ENCODE assay signal across 8 cellular contexts in genomic region chr22:24145446-24146189, GRCh38. TPM values are rescaled to one million over a fixed set of nuclear protein-coding genes. Genes with fewer than 3 reads are reported as not detected.
DNase-seq lines count a peak whose midpoint lies in the region; ATAC-seq and TF ChIP-seq lines count a peak whose summit lies in the region.

No MANE protein-coding gene starts in this region.

- H3K4me1 ChIP-seq in GM23248 (ENCODE audit: insufficient read depth) (peaks cover 29% of the 10 kb centered on the region), right atrium auricular region (peaks cover 0 to 83% of the 10 kb centered on the region in 2 donors), skeletal muscle tissue (ENCODE audit: control insufficient read depth in 3 of 3, insufficient read depth in 3 of 3, low read length in 3 of 3) (peaks cover 45 to 63% (median 56%) of the 10 kb centered on the region in 3 donors)

- no peak for DNase-seq in GM23248
- DNase-seq in WTC11 (ENCODE audit: low spot score), result no peak
- no peak for DNase-seq in right atrium auricular region (ENCODE audit: low spot score)
- no peak for DNase-seq in NCI-H524 (lab: John Stamatoyannopoulos, UW)
- DNase-seq in NAMALWA (ENCODE audit: low spot score), result no peak
- no peak for DNase-seq in NCI-H1092 treated with DMSO at 0.1 percent for 48 hours (lab: John Stamatoyannopoulos, UW)

- POLR2A ChIA-PET in WTC11 (lab: Charles Lee), result interaction anchor here (0.5 to 2.0 kb wide), 3 partner anchors 9 to 11 kb away, joined by 3 to 9 read pairs (median 5); no protein-coding TSS in a partner anchor

- H3K9ac ChIP-seq in GM23248 (peak overlapping the region; percentile 58), skeletal muscle tissue (ENCODE audit: low read depth in 1 of 3, low read length in 3 of 3) (peak overlapping the region in 1 of 3 donors; percentile 64)

- no peaks in the 10 kb centered on the region for H3K9me3 ChIP-seq in GM23248 (ENCODE audit: low read depth)
- H3K9me3 ChIP-seq in right atrium auricular region, result no peaks in the 10 kb centered on the region
- H3K9me3 ChIP-seq in skeletal muscle tissue (ENCODE audit: control insufficient read depth in 3 of 3, low read length in 3 of 3), result no peaks in the 10 kb centered on the region

- H3K27me3 Mint-ChIP-seq in WTC11 (ENCODE audit: low read depth), result no peaks in the 10 kb centered on the region

- in situ Hi-C loops in GM23248 (cut with MboI), result no loop called here

- peaks cover 25% of the 10 kb centered on the region for H3F3A ChIP-seq in GM23248 (ENCODE audit: insufficient read depth)

- H3K9me3 Mint-ChIP-seq in WTC11, result no peaks in the 10 kb centered on the region

- H3K4me2 ChIP-seq in GM23248 (ENCODE audit: unreplicated experiment), result peak overlapping the region; percentile 54

- H3K27ac Mint-ChIP-seq in WTC11, result peak overlapping the region; percentile 92

- ATAC-seq in WTC11 (peak; percentile 46), HG02588 (IDR thresholded peaks at IDR 0.05; ENCODE audit: unreplicated experiment) (no peak)

- H3K4me3 Mint-ChIP-seq in WTC11, result no peak overlapping the region

- TF ChIP-seq CTCF in WTC11 (IDR thresholded peaks at IDR 0.05) (no peak), right atrium auricular region (IDR thresholded peaks at IDR 0.05) (no peak)

- H3K27ac ChIP-seq in GM23248, result peak overlapping the region; percentile 79
- H3K27ac ChIP-seq in right atrium auricular region, result peak overlapping the region; percentile 85 to 88
- H3K27ac ChIP-seq in skeletal muscle tissue (ENCODE audit: low read depth, low read length), result peak overlapping the region; percentile 82

- H2AFZ ChIP-seq in GM23248, result no peak overlapping the region

- 0 out of 2 replicates have a peak, but pooled peaks cover 3% of the 10 kb centered on the region for H3K36me3 Mint-ChIP-seq in WTC11

- H3K4me1 Mint-ChIP-seq in WTC11, result peaks cover 27% of the 10 kb centered on the region

- WGBS in GM23248 (ENCODE audit: low coverage in 1 of 2, low lambda C conversion rate in 2 of 2, missing lambda C conversion rate in 2 of 2), 2 experiments, result 84 to 85% methylated on average over 9 of the region's 9 CpGs

- CTCF ChIA-PET in WTC11 (lab: Charles Lee), result interaction anchor here (0.6 to 5.5 kb wide), 12 partner anchors 10 to 276 kb away, joined by 3 to 99 read pairs (median 6); partner anchors contain the start of gene CABIN1

- H3K36me3 ChIP-seq in GM23248 (ENCODE audit: low read depth) (no peaks in the 10 kb centered on the region), right atrium auricular region (no peaks in the 10 kb centered on the region), skeletal muscle tissue (ENCODE audit: control insufficient read depth in 3 of 3, insufficient read depth in 3 of 3, low read length in 3 of 3) (peaks cover 0 to 4% (median 0%) of the 10 kb centered on the region in 3 donors)

- 0 out of 2 replicates have a peak overlapping the region, but pooled peaks have one; percentile 8 for H3K4me3 ChIP-seq in GM23248
- H3K4me3 ChIP-seq in right atrium auricular region, result no peak overlapping the region
- H3K4me3 ChIP-seq in skeletal muscle tissue (ENCODE audit: low read length in 3 of 3), result peak overlapping the region in 2 of 3 donors; percentile 37 to 49

- H3K79me2 ChIP-seq in GM23248 (ENCODE audit: insufficient read depth), result 0 out of 2 replicates have a peak, but pooled peaks cover 8% of the 10 kb centered on the region

- H4K20me1 ChIP-seq in GM23248 (ENCODE audit: insufficient read depth), result no peaks in the 10 kb centered on the region; the same call in 1 of the 2 replicates

- no peaks in the 10 kb centered on the region for H3K9me2 ChIP-seq in GM23248 (ENCODE audit: insufficient read depth)

- no peaks in the 10 kb centered on the region for H3K27me3 ChIP-seq in GM23248 (replicated peaks; ENCODE audit: insufficient read depth)
- H3K27me3 ChIP-seq in right atrium auricular region, result no peaks in the 10 kb centered on the region
- no peaks in the 10 kb centered on the region for H3K27me3 ChIP-seq in skeletal muscle tissue (ENCODE audit: control insufficient read depth in 3 of 3, insufficient read depth in 3 of 3, low read length in 3 of 3)

TF ChIP-seq in WTC11, 78 proteins besides CTCF, POLR2A, EP300 and RAD21:
- TF ChIP-seq MXD4 (CRISPR knock-in tag; IDR thresholded peaks at IDR 0.05; ENCODE audit: borderline replicate concordance), result no peak

RNA-seq across cellular contexts. Expression of gene SUSD2, which starts 35.7 kb away (rescaled TPM):
- under 0.01 TPM in 1 of 2 replicates, not detected in the other for total RNA-seq in GM23248 (2014; rRNA removed; shearing (Covaris generic))
- polyA plus RNA-seq in GM23248 (2016; fragmentation: Nextera tagmentation; extraction: Ambion mirVana), result 0.24 and 0.28 TPM in 2 replicates
- total RNA-seq in WTC11 (2021) (0.85 to 1.1 TPM (median 0.94 TPM) in 3 replicates), right atrium auricular region (1 to 10 TPM; 4.9 to 9.5 TPM), skeletal muscle tissue (0.52 TPM)

Comparison
In these comparisons a context has a peak if more than half of its experiments do, and no peak if none do; other contexts are left out.
1. H3K4me3 ChIP-seq: peak in GM23248 (single experiment) and skeletal muscle tissue (2 of 3); none in right atrium auricular region (0 of 2).
2. Peak in every context shown above with its lines, with median percentiles within 50 percentile points of each other: H3K27ac ChIP-seq.